ENCODE assay signal across 32 cellular contexts in the genomic region with DNA sequence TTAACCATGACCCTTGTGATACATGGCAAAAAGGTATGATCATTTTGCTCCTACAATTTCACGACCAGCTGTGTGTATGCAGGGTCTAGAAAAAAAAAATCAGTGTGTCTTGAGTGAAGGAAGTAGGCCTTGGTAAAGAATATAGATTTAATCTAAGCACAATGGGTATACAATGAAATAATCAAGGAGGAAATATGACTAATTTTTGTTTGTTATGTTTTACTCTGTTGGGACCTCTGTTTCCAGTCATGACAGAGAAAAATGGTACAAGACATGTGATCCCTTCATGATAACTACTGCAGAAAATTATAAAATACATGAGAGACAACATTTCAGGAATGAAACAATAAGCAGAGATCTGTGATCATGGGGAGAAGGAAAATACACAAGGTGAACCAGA.
"Had no signal": no experiment of that assay in that cellular context is flagged by ENCODE, and none has a peak within 500 bp of the region (broad histone marks: within the 10 kb centered on the region; RNA-seq: fewer than 3 reads in every experiment).

No MANE protein-coding gene starts in this region.

- H3K9me3 ChIP-seq: body of pancreas, breast epithelium, esophagus muscularis mucosa had no signal

- H3K4me3 ChIP-seq: body of pancreas, breast epithelium, coronary artery, dorsolateral prefrontal cortex, esophagus muscularis mucosa, heart left ventricle had no signal

- H3K36me3 ChIP-seq: breast epithelium, esophagus muscularis mucosa, heart left ventricle had no signal

- H3K27me3 Mint-ChIP-seq: activated CD4-positive, alpha-beta memory T cell treated with anti-CD3 and anti-CD28 coated beads for 36 hours; activated CD4-positive, alpha-beta T cell treated with anti-CD3 and anti-CD28 coated beads for 36 hours; activated CD4-positive, alpha-beta T cell treated with anti-CD3 and anti-CD28 coated beads, Interleukin-2, amount 10 ng/mL, durations not matched to agents 24 days and 14 days; activated CD8-positive, alpha-beta memory T cell treated with anti-CD3 and anti-CD28 coated beads, Interleukin-2, amount 10 ng/mL, durations not matched to agents 7 days and 5 days; activated naive CD4-positive, alpha-beta T cell treated with anti-CD3 and anti-CD28 coated beads, Interleukin-2, amount 10 ng/mL, durations not matched to agents 7 days and 5 days; activated naive CD8-positive, alpha-beta T cell treated with anti-CD3 and anti-CD28 coated beads, Interleukin-2, amount 10 ng/mL, durations not matched to agents 7 days and 5 days; central memory CD8-positive, alpha-beta T cell; dendritic cell treated with granulocyte-macrophage colony-stimulating factor and Interleukin-4, amounts not matched to agents 40 ng/mL and 50 ng/mL, for 4 days had no signal

- DNase-seq: activated CD4-positive, alpha-beta memory T cell treated with anti-CD3 and anti-CD28 coated beads for 36 hours; activated CD4-positive, alpha-beta T cell treated with anti-CD3 and anti-CD28 coated beads for 36 hours; activated CD4-positive, alpha-beta T cell treated with anti-CD3 and anti-CD28 coated beads, Interleukin-2, amount 10 ng/mL, durations not matched to agents 24 days and 14 days; activated CD4-positive, CD25-positive, alpha-beta regulatory T cell; activated CD4-positive, CD25-positive, alpha-beta regulatory T cell treated with anti-CD3 and anti-CD28 coated beads, Interleukin-2, amount 50 U/mL, for 72 hours; activated CD8-positive, alpha-beta memory T cell treated with anti-CD3 and anti-CD28 coated beads, Interleukin-2, amount 10 ng/mL, durations not matched to agents 7 days and 5 days; activated CD8-positive, alpha-beta memory T cell treated with anti-CD3 and anti-CD28 coated beads, Interleukin-2, amount 50 U/mL, for 4 hours; activated CD8-positive, alpha-beta T cell treated with anti-CD3 and anti-CD28 coated beads, Interleukin-2, amount 10 ng/mL, durations not matched to agents 7 days and 5 days; activated effector memory CD4-positive, alpha-beta T cell treated with anti-CD3 and anti-CD28 coated beads, Interleukin-2, amount 50 U/mL, for 16 hours; activated naive CD4-positive, alpha-beta T cell treated with anti-CD3 and anti-CD28 coated beads, Interleukin-2, amount 10 ng/mL, durations not matched to agents 7 days and 5 days; activated naive CD8-positive, alpha-beta T cell treated with anti-CD3 and anti-CD28 coated beads, Interleukin-2, amount 10 ng/mL, durations not matched to agents 7 days and 5 days; activated T-cell treated with anti-CD3 and anti-CD28 coated beads, Interleukin-2, amount 50 U/mL, for 1 hour; activated T-cell treated with anti-CD3 and anti-CD28 coated beads, Interleukin-2, amount 50 U/mL, for 48 hours; amniotic stem cell; anterior cingulate cortex; body of pancreas; dorsolateral prefrontal cortex; effector memory CD4-positive, alpha-beta T cell; endodermal cell; erythroblast; foreskin melanocyte; glutamatergic neuron; heart left ventricle; T-helper 2 cell had no signal

- H3K4me3 Mint-ChIP-seq: activated CD4-positive, alpha-beta memory T cell treated with anti-CD3 and anti-CD28 coated beads for 36 hours; activated CD4-positive, alpha-beta T cell treated with anti-CD3 and anti-CD28 coated beads for 36 hours; activated CD4-positive, alpha-beta T cell treated with anti-CD3 and anti-CD28 coated beads, Interleukin-2, amount 10 ng/mL, durations not matched to agents 24 days and 14 days; activated CD8-positive, alpha-beta memory T cell treated with anti-CD3 and anti-CD28 coated beads, Interleukin-2, amount 10 ng/mL, durations not matched to agents 7 days and 5 days; activated CD8-positive, alpha-beta T cell treated with anti-CD3 and anti-CD28 coated beads, Interleukin-2, amount 10 ng/mL, durations not matched to agents 7 days and 5 days; activated naive CD4-positive, alpha-beta T cell treated with anti-CD3 and anti-CD28 coated beads, Interleukin-2, amount 10 ng/mL, durations not matched to agents 7 days and 5 days; activated naive CD8-positive, alpha-beta T cell treated with anti-CD3 and anti-CD28 coated beads, Interleukin-2, amount 10 ng/mL, durations not matched to agents 7 days and 5 days; activated T-helper 1 cell treated with anti-CD3 and anti-CD28 coated beads, Interleukin-12 subunit alpha, Interleukin-12 subunit beta, Interleukin-2, Interleukin-4 antibody, amounts not matched to agents 30 ng/mL and 10 ng/mL and 1 ng/mL, durations not matched to agents 14 hours and 24 hours and 36 hours; central memory CD8-positive, alpha-beta T cell; dendritic cell treated with granulocyte-macrophage colony-stimulating factor and Interleukin-4, amounts not matched to agents 40 ng/mL and 50 ng/mL, for 4 days; endodermal cell had no signal

- H3K27me3 ChIP-seq: body of pancreas, breast epithelium, dorsolateral prefrontal cortex, esophagus muscularis mucosa, heart left ventricle had no signal

- H3K27ac ChIP-seq: body of pancreas, breast epithelium, coronary artery, dorsolateral prefrontal cortex, esophagus muscularis mucosa, heart left ventricle had no signal

- H3K27ac Mint-ChIP-seq: activated CD4-positive, alpha-beta memory T cell treated with anti-CD3 and anti-CD28 coated beads for 36 hours; activated CD4-positive, alpha-beta T cell treated with anti-CD3 and anti-CD28 coated beads for 36 hours; activated CD4-positive, alpha-beta T cell treated with anti-CD3 and anti-CD28 coated beads, Interleukin-2, amount 10 ng/mL, durations not matched to agents 24 days and 14 days; activated CD8-positive, alpha-beta memory T cell treated with anti-CD3 and anti-CD28 coated beads, Interleukin-2, amount 10 ng/mL, durations not matched to agents 7 days and 5 days; activated CD8-positive, alpha-beta T cell treated with anti-CD3 and anti-CD28 coated beads, Interleukin-2, amount 10 ng/mL, durations not matched to agents 7 days and 5 days; activated naive CD4-positive, alpha-beta T cell treated with anti-CD3 and anti-CD28 coated beads, Interleukin-2, amount 10 ng/mL, durations not matched to agents 7 days and 5 days; activated naive CD4-positive, alpha-beta T cell treated with anti-CD3 and anti-CD28 coated beads, Interleukin-2, amount 50 U/mL, for 72 hours; activated naive CD8-positive, alpha-beta T cell treated with anti-CD3 and anti-CD28 coated beads, Interleukin-2, amount 10 ng/mL, durations not matched to agents 7 days and 5 days; activated T-helper 1 cell treated with anti-CD3 and anti-CD28 coated beads, Interleukin-12 subunit alpha, Interleukin-12 subunit beta, Interleukin-2, Interleukin-4 antibody, amounts not matched to agents 30 ng/mL and 10 ng/mL and 1 ng/mL, durations not matched to agents 14 hours and 24 hours and 36 hours; activated T-helper 2 cell treated with anti-CD3 and anti-CD28 coated beads, Interferon-gamma antibody, Interleukin-2, Interleukin-4, amounts not matched to agents 10 μg/mL and 5 μg/mL and 100 μg/mL, durations not matched to agents 14 hours and 24 hours and 36 hours; dendritic cell treated with granulocyte-macrophage colony-stimulating factor and Interleukin-4, amounts not matched to agents 40 ng/mL and 50 ng/mL, for 4 days; endodermal cell had no signal

- ATAC-seq: activated CD4-positive, alpha-beta T cell treated with anti-CD3 and anti-CD28 coated beads for 36 hours; activated CD8-positive, alpha-beta memory T cell treated with anti-CD3 and anti-CD28 coated beads, Interleukin-2, amount 10 ng/mL, durations not matched to agents 7 days and 5 days; activated CD8-positive, alpha-beta T cell treated with anti-CD3 and anti-CD28 coated beads, Interleukin-2, amount 10 ng/mL, durations not matched to agents 7 days and 5 days; activated naive CD4-positive, alpha-beta T cell treated with anti-CD3 and anti-CD28 coated beads, Interleukin-2, amount 50 U/mL, for 72 hours; body of pancreas; heart left ventricle had no signal

- H3K4me1 Mint-ChIP-seq: activated CD4-positive, alpha-beta T cell treated with anti-CD3 and anti-CD28 coated beads for 36 hours; activated CD4-positive, alpha-beta T cell treated with anti-CD3 and anti-CD28 coated beads, Interleukin-2, amount 10 ng/mL, durations not matched to agents 24 days and 14 days; activated CD8-positive, alpha-beta memory T cell treated with anti-CD3 and anti-CD28 coated beads, Interleukin-2, amount 10 ng/mL, durations not matched to agents 7 days and 5 days; activated naive CD4-positive, alpha-beta T cell treated with anti-CD3 and anti-CD28 coated beads, Interleukin-2, amount 10 ng/mL, durations not matched to agents 7 days and 5 days; activated naive CD8-positive, alpha-beta T cell treated with anti-CD3 and anti-CD28 coated beads, Interleukin-2, amount 10 ng/mL, durations not matched to agents 7 days and 5 days; central memory CD8-positive, alpha-beta T cell had no signal

- H3K4me1 ChIP-seq: body of pancreas, breast epithelium, esophagus muscularis mucosa, heart left ventricle had no signal

- H3K36me3 Mint-ChIP-seq: activated CD4-positive, alpha-beta memory T cell treated with anti-CD3 and anti-CD28 coated beads for 36 hours; activated CD8-positive, alpha-beta memory T cell treated with anti-CD3 and anti-CD28 coated beads, Interleukin-2, amount 10 ng/mL, durations not matched to agents 7 days and 5 days; activated naive CD4-positive, alpha-beta T cell treated with anti-CD3 and anti-CD28 coated beads, Interleukin-2, amount 10 ng/mL, durations not matched to agents 7 days and 5 days; activated naive CD8-positive, alpha-beta T cell treated with anti-CD3 and anti-CD28 coated beads, Interleukin-2, amount 10 ng/mL, durations not matched to agents 7 days and 5 days had no signal

- H3K9me3 Mint-ChIP-seq: activated CD4-positive, alpha-beta T cell treated with anti-CD3 and anti-CD28 coated beads, Interleukin-2, amount 10 ng/mL, durations not matched to agents 24 days and 14 days; activated naive CD8-positive, alpha-beta T cell treated with anti-CD3 and anti-CD28 coated beads, Interleukin-2, amount 10 ng/mL, durations not matched to agents 7 days and 5 days; activated T-helper 2 cell treated with anti-CD3 and anti-CD28 coated beads, Interferon-gamma antibody, Interleukin-2, Interleukin-4, amounts not matched to agents 10 μg/mL and 5 μg/mL and 100 μg/mL, durations not matched to agents 14 hours and 24 hours and 36 hours; dendritic cell treated with granulocyte-macrophage colony-stimulating factor and Interleukin-4, amounts not matched to agents 40 ng/mL and 50 ng/mL, for 4 days; endodermal cell had no signal
